ENCODE assay signal across 20 cellular contexts in genomic region chr1:236893626-236894545, GRCh38.
DNase-seq lines count a peak whose midpoint lies in the region; ATAC-seq and TF ChIP-seq lines count a peak whose summit lies in the region.
"Had no signal": no experiment of that assay in that cellular context is flagged by ENCODE, and none has a peak within 500 bp of the region (broad histone marks: within the 10 kb centered on the region; RNA-seq: fewer than 3 reads in every experiment).

No MANE protein-coding gene starts in this region.

- peak overlapping the region; percentile 9 for H3K27ac Mint-ChIP-seq in glutamatergic neuron (ENCODE audit: unreplicated experiment)
- H3K27ac Mint-ChIP-seq in stimulated activated effector memory CD8-positive, alpha-beta T cell treated with anti-CD3 and anti-CD28 coated beads, Interleukin-12 subunit alpha, Interleukin-12 subunit beta, amount 100 ng/mL, for 72 hours = no peak overlapping the region
- H3K27ac Mint-ChIP-seq: activated CD4-positive, alpha-beta T cell treated with anti-CD3 and anti-CD28 coated beads for 36 hours; activated naive CD4-positive, alpha-beta T cell treated with anti-CD3 and anti-CD28 coated beads, Interleukin-2, amount 50 U/mL, for 72 hours had no signal

- intact Hi-C loops in heart right ventricle (cut with DNase I) (loop anchor here in 5 of 10 donors (5.0 to 10.0 kb wide), 3 partner anchors 103 to 151 kb away; partner anchors contain the start of gene RYR2 (in 5 of the 5)), Right ventricle myocardium superior (cut with DNase I) (loop anchor here (5.0 to 10.0 kb wide), 2 partner anchors 88 to 151 kb away; partner anchors contain the start of gene RYR2), transverse colon (cut with DNase I; ENCODE audit: low total_unique reads) (no loop called here)

- peaks cover 19% of the 10 kb centered on the region for H3K4me1 Mint-ChIP-seq in glutamatergic neuron (ENCODE audit: low read depth, unreplicated experiment)
- H3K4me1 Mint-ChIP-seq in stimulated activated effector memory CD8-positive, alpha-beta T cell treated with anti-CD3 and anti-CD28 coated beads, Interleukin-12 subunit alpha, Interleukin-12 subunit beta, amount 100 ng/mL, for 72 hours = no peaks in the 10 kb centered on the region
- H3K4me1 Mint-ChIP-seq: activated CD4-positive, alpha-beta T cell treated with anti-CD3 and anti-CD28 coated beads for 36 hours had no signal

- ATAC-seq in heart right ventricle = no peak
- no peak for ATAC-seq in Right ventricle myocardium superior (ENCODE audit: poor library complexity)
- no peak for ATAC-seq in stimulated activated effector memory CD8-positive, alpha-beta T cell treated with anti-CD3 and anti-CD28 coated beads, Interleukin-12 subunit alpha, Interleukin-12 subunit beta, amount 100 ng/mL, for 72 hours
- no peak for ATAC-seq in GM18502 (IDR thresholded peaks at IDR 0.05; ENCODE audit: poor library complexity, unreplicated experiment)
- ATAC-seq: activated CD4-positive, alpha-beta T cell treated with anti-CD3 and anti-CD28 coated beads for 36 hours; activated naive CD4-positive, alpha-beta T cell treated with anti-CD3 and anti-CD28 coated beads, Interleukin-2, amount 50 U/mL, for 72 hours had no signal

- H3K9me3 ChIP-seq in heart right ventricle = no peaks in the 10 kb centered on the region
- H3K9me3 ChIP-seq in adipocyte (ENCODE audit: control insufficient read depth, low read length) = no peaks in the 10 kb centered on the region
- no peaks in the 10 kb centered on the region for H3K9me3 ChIP-seq in transverse colon
- H3K9me3 ChIP-seq: breast epithelium, SJCRH30, tibial nerve had no signal

- peaks cover 5% of the 10 kb centered on the region for H3K36me3 Mint-ChIP-seq in glutamatergic neuron (ENCODE audit: unreplicated experiment)
- H3K36me3 Mint-ChIP-seq in stimulated activated effector memory CD8-positive, alpha-beta T cell treated with anti-CD3 and anti-CD28 coated beads, Interleukin-12 subunit alpha, Interleukin-12 subunit beta, amount 100 ng/mL, for 72 hours = peaks cover 94% of the 10 kb centered on the region

- H3K27me3 ChIP-seq in heart right ventricle = no peaks in the 10 kb centered on the region
- H3K27me3 ChIP-seq in adipocyte (replicated peaks; ENCODE audit: control insufficient read depth, insufficient read depth, low read length) = no peaks in the 10 kb centered on the region
- no peaks in the 10 kb centered on the region for H3K27me3 ChIP-seq in transverse colon
- H3K27me3 ChIP-seq: breast epithelium, SJCRH30, tibial nerve had no signal

- in situ Hi-C loops in transverse colon (cut with MboI; ENCODE audit: low pct_ligation_motif_present in 1 of 4, low pct_unique_long_range_greater_than_20kb in 1 of 4, low sequenced_read_pairs in 3 of 4) = no loop called here

- H3K27ac ChIP-seq in heart right ventricle (peak overlapping the region in 7 of 10 donors; percentile 48 to 92 (median 88)), transverse colon (peak overlapping the region in 3 of 4 donors; percentile 21 to 54 (median 43))
- H3K27ac ChIP-seq: breast epithelium, SJCRH30, tibial nerve had no signal

- WGBS in heart right ventricle, 2 donors = 83 to 90% methylated on average over 19 of the region's 19 CpGs
- WGBS in transverse colon (ENCODE audit: low coverage in 1 of 2), 2 donors = 83 to 92% methylated on average over 10 to 19 of the region's 19 CpGs

- H3K36me3 ChIP-seq in heart right ventricle (peaks cover 0 to 99% (median 25%) of the 10 kb centered on the region in 9 donors), adipocyte (ENCODE audit: control insufficient read depth, insufficient read depth, low read length, severe bottlenecking) (peaks cover 98% of the 10 kb centered on the region), transverse colon (peaks cover 0 to 15% (median 2%) of the 10 kb centered on the region in 4 donors)

- no peak overlapping the region for H3K4me3 Mint-ChIP-seq in glutamatergic neuron (ENCODE audit: unreplicated experiment)
- H3K4me3 Mint-ChIP-seq in stimulated activated effector memory CD8-positive, alpha-beta T cell treated with anti-CD3 and anti-CD28 coated beads, Interleukin-12 subunit alpha, Interleukin-12 subunit beta, amount 100 ng/mL, for 72 hours = no peak overlapping the region
- H3K4me3 Mint-ChIP-seq: activated CD4-positive, alpha-beta T cell treated with anti-CD3 and anti-CD28 coated beads for 36 hours had no signal

- H3K4me1 ChIP-seq in heart right ventricle (peaks cover 4 to 77% (median 37%) of the 10 kb centered on the region in 9 donors), adipocyte (ENCODE audit: control insufficient read depth, insufficient read depth, low read length) (peaks cover 2% of the 10 kb centered on the region), transverse colon (peaks cover 0 to 4% (median 2%) of the 10 kb centered on the region in 4 donors)
- H3K4me1 ChIP-seq: breast epithelium, SJCRH30, tibial nerve had no signal

- TF ChIP-seq EP300 in transverse colon (IDR thresholded peaks at IDR 0.05; ENCODE audit: low read depth) = no peak

- no peak for TF ChIP-seq POLR2A in transverse colon (IDR thresholded peaks at IDR 0.05)

- H3K9me3 Mint-ChIP-seq in glutamatergic neuron (ENCODE audit: unreplicated experiment) = peaks cover 7% of the 10 kb centered on the region
- no peaks in the 10 kb centered on the region for H3K9me3 Mint-ChIP-seq in stimulated activated effector memory CD8-positive, alpha-beta T cell treated with anti-CD3 and anti-CD28 coated beads, Interleukin-12 subunit alpha, Interleukin-12 subunit beta, amount 100 ng/mL, for 72 hours
- H3K9me3 Mint-ChIP-seq: activated naive CD4-positive, alpha-beta T cell treated with anti-CD3 and anti-CD28 coated beads, Interleukin-2, amount 50 U/mL, for 72 hours had no signal

- H3K27me3 Mint-ChIP-seq in glutamatergic neuron (ENCODE audit: unreplicated experiment) = peaks cover 2% of the 10 kb centered on the region
- H3K27me3 Mint-ChIP-seq: activated CD4-positive, alpha-beta T cell treated with anti-CD3 and anti-CD28 coated beads for 36 hours had no signal

- DNase-seq in heart right ventricle (no peak), Right ventricle myocardium superior (no peak), adipocyte (ENCODE audit: low read depth) (peak; percentile 73), glutamatergic neuron (no peak), transverse colon (no peak)
- no peak for DNase-seq in stimulated activated effector memory CD8-positive, alpha-beta T cell treated with anti-CD3 and anti-CD28 coated beads, Interleukin-12 subunit alpha, Interleukin-12 subunit beta, amount 100 ng/mL, for 72 hours (ENCODE audit: low spot score in 2 of 2)
- DNase-seq in activated naive CD4-positive, alpha-beta T cell (lab: John Stamatoyannopoulos, UW) = no peak
- DNase-seq: activated CD4-positive, alpha-beta T cell treated with anti-CD3 and anti-CD28 coated beads for 36 hours; Calu3; effector memory CD4-positive, alpha-beta T cell; Karpas-422; NCI-H1694 treated with DMSO at 0.1 percent for 48 hours; NCI-H510A treated with DMSO at 0.1 percent for 48 hours; SJCRH30; stimulated activated CD4-positive, alpha-beta T cell treated with anti-CD3 and anti-CD28 coated beads, Interleukin-2, amount 100 ng/mL, for 48 hours; T1000 had no signal

- TF ChIP-seq CTCF in heart right ventricle (IDR thresholded peaks at IDR 0.05) (no peak), glutamatergic neuron (IDR thresholded peaks at IDR 0.05; ENCODE audit: partially characterized antibody, unreplicated experiment) (no peak), transverse colon (IDR thresholded peaks at IDR 0.05) (no peak)

- H3K4me3 ChIP-seq in heart right ventricle = no peak overlapping the region
- no peak overlapping the region for H3K4me3 ChIP-seq in adipocyte (ENCODE audit: low read length)
- no peak overlapping the region for H3K4me3 ChIP-seq in transverse colon
- H3K4me3 ChIP-seq: breast epithelium, SJCRH30, tibial nerve had no signal

- no peak overlapping the region for H3K9ac ChIP-seq in adipocyte (ENCODE audit: low read length)
